24 cellular contexts compared by ENCODE assay signal in the genomic region with DNA sequence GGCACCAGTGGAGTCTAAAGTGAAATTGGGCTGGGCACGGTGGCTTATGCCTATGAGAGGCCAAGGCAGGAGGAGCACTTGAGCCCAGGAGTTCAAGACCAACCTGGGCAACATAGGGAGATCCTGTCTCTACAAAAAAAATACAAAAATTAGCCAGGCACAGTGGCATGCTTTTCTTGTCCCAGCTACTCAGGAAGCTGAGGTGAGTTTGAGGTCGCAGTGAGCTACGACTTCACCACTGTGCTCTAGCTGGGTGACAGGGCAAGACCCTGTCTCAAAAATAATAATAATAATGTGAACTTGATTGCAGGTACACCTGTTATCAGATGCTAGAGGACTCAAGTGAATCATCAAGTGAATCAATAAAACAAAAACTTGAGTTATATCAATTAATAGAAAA.
"Had no signal": no experiment of that assay in that cellular context is flagged by ENCODE, and none has a peak within 500 bp of the region (broad histone marks: within the 10 kb centered on the region; RNA-seq: fewer than 3 reads in every experiment).

No MANE protein-coding gene starts in this region.

- DNase-seq: natural killer cell; occipital lobe; ovary; posterior cingulate gyrus; psoas muscle; right cardiac atrium; right lobe of liver; sigmoid colon; small intestine; stimulated activated CD4-positive, alpha-beta T cell treated with anti-CD3 and anti-CD28 coated beads, Interleukin-15, amount 100 ng/mL, for 24 hours; stimulated activated CD4-positive, alpha-beta T cell treated with anti-CD3 and anti-CD28 coated beads, Interleukin-2, amount 100 ng/mL, for 24 hours; stimulated activated CD4-positive, alpha-beta T cell treated with anti-CD3 and anti-CD28 coated beads, Interleukin-2, amount 100 ng/mL, for 48 hours; stimulated activated CD4-positive, alpha-beta T cell treated with anti-CD3 and anti-CD28 coated beads, Interleukin-4, amount 100 ng/mL, for 24 hours; stimulated activated naive B cell treated with anti-CD40 and anti-IgM and Interleukin-4, amounts not matched to agents 10 μg/mL and 1 μg/mL and 100 μg/mL, for 72 hours; stimulated activated naive CD4-positive, alpha-beta T cell treated with Interleukin-2 at 50 U/mL for 16 hours; stomach; thyroid gland; trophoblast cell; upper lobe of left lung had no signal

- H3K27ac Mint-ChIP-seq: natural killer cell; nephron; neural progenitor cell; progenitor cell of endocrine pancreas; stimulated activated effector memory CD8-positive, alpha-beta T cell treated with anti-CD3 and anti-CD28 coated beads, Interleukin-12 subunit alpha, Interleukin-12 subunit beta, amount 100 ng/mL, for 72 hours; stimulated activated naive B cell treated with anti-CD40 and anti-IgM and Interleukin-4, amounts not matched to agents 10 μg/mL and 1 μg/mL and 100 μg/mL, for 72 hours; stimulated activated naive CD8-positive, alpha-beta T cell treated with anti-CD3 and anti-CD28 coated beads, Interleukin-15, Interleukin-2, amounts not matched to agents 100 ng/mL and 50 ng/mL, for 24 hours had no signal

- H3K4me1 Mint-ChIP-seq: natural killer cell; nephron; neural progenitor cell; stimulated activated effector memory CD8-positive, alpha-beta T cell treated with anti-CD3 and anti-CD28 coated beads, Interleukin-12 subunit alpha, Interleukin-12 subunit beta, amount 100 ng/mL, for 72 hours; stimulated activated naive B cell treated with anti-CD40 and anti-IgM and Interleukin-4, amounts not matched to agents 10 μg/mL and 1 μg/mL and 100 μg/mL, for 72 hours had no signal

- ATAC-seq: natural killer cell; psoas muscle; right cardiac atrium; right lobe of liver; stimulated activated effector memory CD8-positive, alpha-beta T cell treated with anti-CD3 and anti-CD28 coated beads, Interleukin-12 subunit alpha, Interleukin-12 subunit beta, amount 100 ng/mL, for 72 hours; stimulated activated naive B cell treated with anti-CD40 and anti-IgM and Interleukin-4, amounts not matched to agents 10 μg/mL and 1 μg/mL and 100 μg/mL, for 72 hours had no signal

- H3K4me3 Mint-ChIP-seq: natural killer cell; nephron; neural progenitor cell; stimulated activated effector memory CD8-positive, alpha-beta T cell treated with anti-CD3 and anti-CD28 coated beads, Interleukin-12 subunit alpha, Interleukin-12 subunit beta, amount 100 ng/mL, for 72 hours; stimulated activated naive B cell treated with anti-CD40 and anti-IgM and Interleukin-4, amounts not matched to agents 10 μg/mL and 1 μg/mL and 100 μg/mL, for 72 hours; stimulated activated naive CD8-positive, alpha-beta T cell treated with anti-CD3 and anti-CD28 coated beads, Interleukin-15, Interleukin-2, amounts not matched to agents 100 ng/mL and 50 ng/mL, for 24 hours had no signal

- H3K27me3 Mint-ChIP-seq: progenitor cell of endocrine pancreas; stimulated activated naive B cell treated with anti-CD40 and anti-IgM and Interleukin-4, amounts not matched to agents 10 μg/mL and 1 μg/mL and 100 μg/mL, for 72 hours; stimulated activated naive CD8-positive, alpha-beta T cell treated with anti-CD3 and anti-CD28 coated beads, Interleukin-15, Interleukin-2, amounts not matched to agents 100 ng/mL and 50 ng/mL, for 24 hours had no signal

- H3K9me3 Mint-ChIP-seq: natural killer cell; neural progenitor cell; stimulated activated effector memory CD8-positive, alpha-beta T cell treated with anti-CD3 and anti-CD28 coated beads, Interleukin-12 subunit alpha, Interleukin-12 subunit beta, amount 100 ng/mL, for 72 hours had no signal
